14 cellular contexts compared by ENCODE assay signal in genomic region chr15:79919090-79919748, GRCh38. TPM values are rescaled to one million over a fixed set of nuclear protein-coding genes. Genes with fewer than 3 reads are reported as not detected.
"Had no signal": no experiment of that assay in that cellular context is flagged by ENCODE, and none has a peak within 500 bp of the region (broad histone marks: within the 10 kb centered on the region; RNA-seq: fewer than 3 reads in every experiment).

No MANE protein-coding gene starts in this region.

- H3K9me3 ChIP-seq: thyroid gland had no signal

- H3K27me3 ChIP-seq: adrenal gland, thyroid gland, vagina had no signal

- DNase-seq: activated CD4-positive, alpha-beta T cell treated with anti-CD3 and anti-CD28 coated beads, Interleukin-2, amount 50 U/mL, for 4 hours; activated naive CD4-positive, alpha-beta T cell treated with anti-CD3 and anti-CD28 coated beads for 36 hours; adrenal gland; dermis blood vessel endothelial cell; left colon; midbrain; naive B cell; retina; thyroid gland had no signal

- H3K27me3 Mint-ChIP-seq: naive B cell had no signal

- H3K79me2 ChIP-seq: parathyroid adenoma had no signal

- H3K4me3 ChIP-seq: adrenal gland, lung, thyroid gland, vagina had no signal

- H3K9ac ChIP-seq: parathyroid adenoma had no signal

- H3K27ac ChIP-seq: adrenal gland, parathyroid adenoma, thyroid gland, vagina had no signal

- H3K27ac Mint-ChIP-seq: activated naive CD4-positive, alpha-beta T cell treated with anti-CD3 and anti-CD28 coated beads for 36 hours; activated T-helper 1 cell treated with anti-CD3 and anti-CD28 coated beads, Interleukin-12 subunit alpha, Interleukin-12 subunit beta, Interleukin-2, Interleukin-4 antibody, amounts not matched to agents 30 ng/mL and 10 ng/mL and 1 ng/mL, durations not matched to agents 14 hours and 24 hours and 36 hours had no signal

- H2AFZ ChIP-seq: parathyroid adenoma had no signal

- H3K4me1 ChIP-seq: parathyroid adenoma had no signal

- H3K4me3 Mint-ChIP-seq: activated naive CD4-positive, alpha-beta T cell treated with anti-CD3 and anti-CD28 coated beads for 36 hours; activated T-helper 1 cell treated with anti-CD3 and anti-CD28 coated beads, Interleukin-12 subunit alpha, Interleukin-12 subunit beta, Interleukin-2, Interleukin-4 antibody, amounts not matched to agents 30 ng/mL and 10 ng/mL and 1 ng/mL, durations not matched to agents 14 hours and 24 hours and 36 hours had no signal

- H3K36me3 ChIP-seq: adrenal gland had no signal

- ATAC-seq: esophagus mucosa, left colon had no signal

RNA-seq across cellular contexts. Expression of gene BCL2A1, which starts 51.8 kb away (rescaled TPM):
- total RNA-seq: dermis blood vessel endothelial cell, esophagus mucosa had no signal
